In genomic region chr6:37004044-37004984, GRCh38 we compare ENCODE assay signal across 19 cellular contexts. TPM values are rescaled to one million over a fixed set of nuclear protein-coding genes. Genes with fewer than 3 reads are reported as not detected.
DNase-seq lines count a peak whose midpoint lies in the region; ATAC-seq and TF ChIP-seq lines count a peak whose summit lies in the region.
"Had no signal": no experiment of that assay in that cellular context is flagged by ENCODE, and none has a peak within 500 bp of the region (broad histone marks: within the 10 kb centered on the region; RNA-seq: fewer than 3 reads in every experiment).

No MANE protein-coding gene starts in this region.

- no peaks in the 10 kb centered on the region for H3K79me1 ChIP-seq in trophoblast cell (ENCODE audit: low read length)

- peaks cover 0 to 2% (median 0%) of the 10 kb centered on the region in 7 donors for H3K9me3 Mint-ChIP-seq in CD14-positive monocyte
- H3K9me3 Mint-ChIP-seq in CD4-positive, alpha-beta T cell = no peaks in the 10 kb centered on the region
- H3K9me3 Mint-ChIP-seq: type B pancreatic cell had no signal

- no peaks in the 10 kb centered on the region for H3K27me3 ChIP-seq in Karpas-422 (ENCODE audit: low read length)
- no peaks in the 10 kb centered on the region for H3K27me3 ChIP-seq in trophoblast cell (ENCODE audit: insufficient read depth, low read length)
- H3K27me3 ChIP-seq in CD4-positive, alpha-beta T cell (ENCODE audit: control insufficient read depth, insufficient read depth, low read length) = no peaks in the 10 kb centered on the region
- H3K27me3 ChIP-seq: esophagus squamous epithelium had no signal

- intact Hi-C loops in CD14-positive monocyte (cut with micrococcal nuclease) (no loop called here), left ventricle myocardium superior (cut with micrococcal nuclease) (no loop called here)
- intact Hi-C loops in CD4-positive, alpha-beta T cell (cut with DNase I, micrococcal nuclease) = no loop called here

- H3K9ac ChIP-seq in Karpas-422 (ENCODE audit: low read length) (peak overlapping the region; percentile 42), trophoblast cell (ENCODE audit: low read length) (no peak overlapping the region)
- H3K9ac ChIP-seq: GM23248 had no signal

- H2AFZ ChIP-seq in Karpas-422 (ENCODE audit: low read length) (peak overlapping the region; percentile 37; the same call in 1 of the 2 replicates), trophoblast cell (ENCODE audit: insufficient read depth, low read length, poor library complexity) (no peak overlapping the region)
- H2AFZ ChIP-seq: GM23248 had no signal

- peaks cover 47% of the 10 kb centered on the region for H3K4me1 ChIP-seq in Karpas-422 (ENCODE audit: low read length)
- no peaks in the 10 kb centered on the region for H3K4me1 ChIP-seq in trophoblast cell (ENCODE audit: control insufficient read depth in 1 of 2, insufficient read depth in 2 of 2, low read length in 2 of 2)

- H3K79me2 ChIP-seq in Karpas-422 (ENCODE audit: low read length) (0 out of 2 replicates have a peak, but pooled peaks cover 6% of the 10 kb centered on the region), trophoblast cell (ENCODE audit: control insufficient read depth, insufficient read depth, low read length, poor library complexity) (no peaks in the 10 kb centered on the region)

- no peaks in the 10 kb centered on the region for H3K36me3 ChIP-seq in Karpas-422 (ENCODE audit: insufficient read depth, low read length)
- no peaks in the 10 kb centered on the region for H3K36me3 ChIP-seq in trophoblast cell (ENCODE audit: control insufficient read depth in 1 of 2, insufficient read depth in 2 of 2, low read length in 2 of 2)
- H3K36me3 ChIP-seq: esophagus squamous epithelium had no signal

- H3K4me2 ChIP-seq in Karpas-422 (ENCODE audit: low read depth, low read length, poor library complexity, severe bottlenecking) = peak overlapping the region; percentile 83
- no peak overlapping the region for H3K4me2 ChIP-seq in trophoblast cell (ENCODE audit: low read length)

- no peak overlapping the region for H3K4ac ChIP-seq in trophoblast cell (ENCODE audit: low read depth, low read length)

- H2BK120ac ChIP-seq in trophoblast cell (ENCODE audit: insufficient read depth, low read length, poor library complexity) = no peak overlapping the region

- no peak overlapping the region for H4K12ac ChIP-seq in trophoblast cell (ENCODE audit: low read depth, low read length)

- H3K9me3 ChIP-seq in Karpas-422 (ENCODE audit: low read length) (no peaks in the 10 kb centered on the region), trophoblast cell (ENCODE audit: insufficient read depth, low read depth, low read length) (peaks cover 2% of the 10 kb centered on the region)
- no peaks in the 10 kb centered on the region for H3K9me3 ChIP-seq in CD4-positive, alpha-beta T cell (ENCODE audit: control insufficient read depth, low read length)
- H3K9me3 ChIP-seq: esophagus squamous epithelium had no signal

- H3K4me3 ChIP-seq in GM12865 (ENCODE audit: low read depth, low read length) (no peak overlapping the region), Karpas-422 (ENCODE audit: low read length) (peak overlapping the region; percentile 74; the same call in 1 of the 2 replicates), trophoblast cell (ENCODE audit: low read depth, low read length) (no peak overlapping the region)
- H3K4me3 ChIP-seq: GM23248 had no signal

- CTCF ChIA-PET in CD4-positive, alpha-beta T cell (lab: Charles Lee) = no interaction called here

- no peak overlapping the region for H3K23ac ChIP-seq in trophoblast cell (ENCODE audit: low read length)

- H3K27ac ChIP-seq in Karpas-422 (ENCODE audit: low read length) = peak overlapping the region; percentile 79
- no peak overlapping the region for H3K27ac ChIP-seq in trophoblast cell (ENCODE audit: low read depth, low read length)
- no peak overlapping the region for H3K27ac ChIP-seq in CD4-positive, alpha-beta T cell (ENCODE audit: low read depth, low read length)
- H3K27ac ChIP-seq: GM23248, HL-60 had no signal

- no peak overlapping the region for H3K18ac ChIP-seq in trophoblast cell (ENCODE audit: low read length)

- no peak overlapping the region for H4K8ac ChIP-seq in trophoblast cell (ENCODE audit: low read depth, low read length)

- peaks cover 58% of the 10 kb centered on the region for H3K4me1 Mint-ChIP-seq in CD14-positive monocyte
- H3K4me1 Mint-ChIP-seq in CD4-positive, alpha-beta T cell (ENCODE audit: low read depth) = peaks cover 11% of the 10 kb centered on the region

- H3K4me3 Mint-ChIP-seq in CD14-positive monocyte = no peak overlapping the region
- no peak overlapping the region for H3K4me3 Mint-ChIP-seq in CD4-positive, alpha-beta T cell
- H3K4me3 Mint-ChIP-seq: type B pancreatic cell had no signal

- H2BK5ac ChIP-seq in trophoblast cell (ENCODE audit: low read depth, low read length, poor library complexity) = no peak overlapping the region

- peaks cover 3 to 14% of the 10 kb centered on the region in 2 donors for H3K36me3 Mint-ChIP-seq in CD14-positive monocyte
- no peaks in the 10 kb centered on the region for H3K36me3 Mint-ChIP-seq in CD4-positive, alpha-beta T cell (ENCODE audit: low read depth)
- H3K36me3 Mint-ChIP-seq: type B pancreatic cell had no signal

- TF ChIP-seq CTCF in CD14-positive monocyte (IDR thresholded peaks at IDR 0.05) (no peak), GM12865 (IDR thresholded peaks at IDR 0.05; ENCODE audit: insufficient read depth, low read depth, low read length, missing control alignments) (no peak)
- TF ChIP-seq CTCF in CD4-positive, alpha-beta T cell (IDR thresholded peaks at IDR 0.05) = no peak

- H3K27ac Mint-ChIP-seq in CD14-positive monocyte = peak overlapping the region in 6 of 7 donors; percentile 27 to 77 (median 69)
- no peak overlapping the region for H3K27ac Mint-ChIP-seq in CD4-positive, alpha-beta T cell
- H3K27ac Mint-ChIP-seq: type B pancreatic cell had no signal

- no peaks in the 10 kb centered on the region for H3K9me2 ChIP-seq in Karpas-422 (replicated peaks; ENCODE audit: insufficient read depth, low read length)

- H2BK12ac ChIP-seq in trophoblast cell (ENCODE audit: low read length) = no peak overlapping the region

- peaks cover 0 to 4% (median 0%) of the 10 kb centered on the region in 3 donors for H3K27me3 Mint-ChIP-seq in CD14-positive monocyte (ENCODE audit: low read depth in 3 of 3)
- H3K27me3 Mint-ChIP-seq in CD4-positive, alpha-beta T cell = no peaks in the 10 kb centered on the region

- WGBS in trophoblast cell (ENCODE audit: extremely low coverage, insufficient coverage, insufficient read length) = no CpG with 5 or more reads among the region's 11 CpGs

- no peak overlapping the region for H3K14ac ChIP-seq in trophoblast cell (ENCODE audit: low read length)

- H4K20me1 ChIP-seq in Karpas-422 (ENCODE audit: insufficient read depth, low read depth, low read length) = no peaks in the 10 kb centered on the region

- POLR2A ChIA-PET in CD4-positive, alpha-beta T cell (lab: Charles Lee) = interaction anchor here (0.6 kb wide), 1 partner anchor 648 kb away, joined by 3 read pairs; no protein-coding TSS in a partner anchor

- H4K91ac ChIP-seq in trophoblast cell (ENCODE audit: low read depth, low read length) = no peak overlapping the region

- ATAC-seq in left ventricle myocardium superior = peak; percentile 50
- ATAC-seq in CD4-positive, alpha-beta T cell (ENCODE audit: poor library complexity) = no peak

- DNase-seq in CD14-positive monocyte (ENCODE audit: low spot score) (no peak), GM12865 (ENCODE audit: low read depth) (peak; percentile 64), Karpas-422 (peak; percentile 73), left ventricle myocardium superior (peak; percentile 61), trophoblast cell (no peak), NCI-H774 (lab: John Stamatoyannopoulos, UW) (no peak), NCI-H446 treated with DMSO at 0.1 percent for 48 hours (lab: John Stamatoyannopoulos, UW) (no peak)
- DNase-seq in CD4-positive, alpha-beta T cell = no peak
- DNase-seq: activated gamma-delta T cell, C1 segment of cervical spinal cord, DND-41, esophagus squamous epithelium, GM23248, Kasumi-1, NCI-H1694, NCI-H748 treated with DMSO at 0.1 percent for 48 hours, T-helper 9 cell had no signal

- H2AK5ac ChIP-seq in trophoblast cell (ENCODE audit: low read length) = no peak overlapping the region

RNA-seq across cellular contexts. Expression of gene FGD2, which starts 1.1 kb away (rescaled TPM):
- 10 to 100 TPM; 25.3 to 50.0 TPM for polyA plus RNA-seq in CD14-positive monocyte
- total RNA-seq in Karpas-422 (2014; rRNA removed; shearing (Covaris generic); ENCODE audit: low replicate concordance) = 37.1 and 53.0 TPM in 2 replicates
- total RNA-seq in left ventricle myocardium superior = 8.0 TPM
- not detected in 2 replicates for polyA plus RNA-seq in trophoblast cell (2013)
- 1 to 10 TPM; 1.2 TPM for total RNA-seq in CD4-positive, alpha-beta T cell
- total RNA-seq: GM23248 had no signal
- polyA plus RNA-seq: GM23248 had no signal

RNA-seq across cellular contexts. Expression of gene MTCH1, which starts 18.3 kb away (rescaled TPM):
- polyA plus RNA-seq in CD14-positive monocyte = 100 to 1,000 TPM; 111 to 118 TPM
- 84.4 and 105 TPM in 2 replicates for total RNA-seq in Karpas-422 (2014; rRNA removed; shearing (Covaris generic); ENCODE audit: low replicate concordance)
- total RNA-seq in left ventricle myocardium superior = 216 TPM
- 96.9 and 97.4 TPM in 2 replicates for polyA plus RNA-seq in trophoblast cell (2013)
- total RNA-seq in CD4-positive, alpha-beta T cell = 100 to 1,000 TPM; 231 to 239 TPM

RNA-seq across cellular contexts. Expression of gene PI16, which starts 49.8 kb away (rescaled TPM):
- under 1 TPM in 1 of 2 donors, not detected in 1; 0.22 TPM for polyA plus RNA-seq in CD14-positive monocyte
- 0.07 TPM in 1 of 2 replicates, not detected in the other for total RNA-seq in Karpas-422 (2014; rRNA removed; shearing (Covaris generic); ENCODE audit: low replicate concordance)
- 4.1 TPM for total RNA-seq in left ventricle myocardium superior
- not detected in 2 replicates for polyA plus RNA-seq in trophoblast cell (2013)
- total RNA-seq in CD4-positive, alpha-beta T cell = 1 to 10 TPM; 5.2 to 7.8 TPM

Comparison
In these comparisons a context has a peak if more than half of its experiments do, and no peak if none do; other contexts are left out.
1. DNase-seq: peak in GM12865 (single experiment), Karpas-422 (single experiment) and left ventricle myocardium superior (single experiment); none in CD14-positive monocyte (single experiment), trophoblast cell (0 of 2), CD4-positive, alpha-beta T cell (0 of 10), NCI-H774 (single experiment) and NCI-H446 treated with DMSO at 0.1 percent for 48 hours (single experiment).